ENCODE assay signal across 1 cellular context in genomic region chr15:74958320-74958907, GRCh38.
TF ChIP-seq lines count a peak whose summit lies in the region.

No MANE protein-coding gene starts in this region.

TF ChIP-seq in HepG2, 621 proteins besides CTCF, POLR2A, EP300 and RAD21 (continued from another document):
- TF ChIP-seq ZFP91 (CRISPR knock-in tag; IDR thresholded peaks at IDR 0.05; ENCODE audit: borderline replicate concordance) (0 out of 2 replicates have a peak, but pooled peaks have one; percentile 19), SP2 (CRISPR knock-in tag; IDR thresholded peaks at IDR 0.05) (0 out of 2 replicates have a peak, but pooled peaks have one; percentile 18), ZNF777 (CRISPR knock-in tag; IDR thresholded peaks at IDR 0.05) (peak; percentile 55; the same call in 1 of the 2 replicates), HMG20A (CRISPR knock-in tag; IDR thresholded peaks at IDR 0.05; ENCODE audit: borderline replicate concordance) (no peak), RXRB (CRISPR knock-in tag; IDR thresholded peaks at IDR 0.05; ENCODE audit: borderline replicate concordance) (no peak), RNF2 (conservative IDR thresholded peaks at IDR 0.05; ENCODE audit: low read depth) (no peak), ERF (CRISPR knock-in tag; IDR thresholded peaks at IDR 0.05) (no peak), HBP1 (CRISPR knock-in tag; IDR thresholded peaks at IDR 0.05; ENCODE audit: low read depth) (0 out of 2 replicates have a peak, but pooled peaks have one; percentile 12), ZFX (CRISPR knock-in tag; IDR thresholded peaks at IDR 0.05; ENCODE audit: low read depth) (peak; percentile 33; the same call in 1 of the 2 replicates), PAWR (CRISPR knock-in tag; IDR thresholded peaks at IDR 0.05; ENCODE audit: borderline replicate concordance) (no peak)
